1 cellular context compared by ENCODE assay signal in genomic region chr18:9575558-9575957, GRCh38.
TF ChIP-seq lines count a peak whose summit lies in the region.

No MANE protein-coding gene starts in this region.

TF ChIP-seq in K562, 482 proteins besides CTCF, POLR2A, EP300 and RAD21 (continued from another document and continues in another):
- TF ChIP-seq, protein P1, sequence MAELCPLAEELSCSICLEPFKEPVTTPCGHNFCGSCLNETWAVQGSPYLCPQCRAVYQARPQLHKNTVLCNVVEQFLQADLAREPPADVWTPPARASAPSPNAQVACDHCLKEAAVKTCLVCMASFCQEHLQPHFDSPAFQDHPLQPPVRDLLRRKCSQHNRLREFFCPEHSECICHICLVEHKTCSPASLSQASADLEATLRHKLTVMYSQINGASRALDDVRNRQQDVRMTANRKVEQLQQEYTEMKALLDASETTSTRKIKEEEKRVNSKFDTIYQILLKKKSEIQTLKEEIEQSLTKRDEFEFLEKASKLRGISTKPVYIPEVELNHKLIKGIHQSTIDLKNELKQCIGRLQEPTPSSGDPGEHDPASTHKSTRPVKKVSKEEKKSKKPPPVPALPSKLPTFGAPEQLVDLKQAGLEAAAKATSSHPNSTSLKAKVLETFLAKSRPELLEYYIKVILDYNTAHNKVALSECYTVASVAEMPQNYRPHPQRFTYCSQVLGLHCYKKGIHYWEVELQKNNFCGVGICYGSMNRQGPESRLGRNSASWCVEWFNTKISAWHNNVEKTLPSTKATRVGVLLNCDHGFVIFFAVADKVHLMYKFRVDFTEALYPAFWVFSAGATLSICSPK (IDR thresholded peaks at IDR 0.05; ENCODE audit: borderline replicate concordance), result no peak
- TF ChIP-seq CREB3 (tag; conservative IDR thresholded peaks at IDR 0.05; ENCODE audit: low read depth), result no peak
- no peak; the same call in 1 of the 2 replicates for TF ChIP-seq ARID1B (IDR thresholded peaks at IDR 0.05)
- TF ChIP-seq CCNT2 (IDR thresholded peaks at IDR 0.05; ENCODE audit: borderline replicate concordance, extremely low read depth, insufficient read length, low read depth, low read length), result no peak
- TF ChIP-seq MGA (IDR thresholded peaks at IDR 0.05), result no peak
- no peak for TF ChIP-seq SMAD2 (IDR thresholded peaks at IDR 0.05; ENCODE audit: low read depth, low read length)
- no peak for TF ChIP-seq ZSCAN32 (CRISPR knock-in tag; IDR thresholded peaks at IDR 0.05)
- TF ChIP-seq POLR2G (IDR thresholded peaks at IDR 0.05; ENCODE audit: low read depth, low read length), result no peak
- peak; percentile 99 for TF ChIP-seq NFIC (IDR thresholded peaks at IDR 0.05)
- TF ChIP-seq, protein P2, sequence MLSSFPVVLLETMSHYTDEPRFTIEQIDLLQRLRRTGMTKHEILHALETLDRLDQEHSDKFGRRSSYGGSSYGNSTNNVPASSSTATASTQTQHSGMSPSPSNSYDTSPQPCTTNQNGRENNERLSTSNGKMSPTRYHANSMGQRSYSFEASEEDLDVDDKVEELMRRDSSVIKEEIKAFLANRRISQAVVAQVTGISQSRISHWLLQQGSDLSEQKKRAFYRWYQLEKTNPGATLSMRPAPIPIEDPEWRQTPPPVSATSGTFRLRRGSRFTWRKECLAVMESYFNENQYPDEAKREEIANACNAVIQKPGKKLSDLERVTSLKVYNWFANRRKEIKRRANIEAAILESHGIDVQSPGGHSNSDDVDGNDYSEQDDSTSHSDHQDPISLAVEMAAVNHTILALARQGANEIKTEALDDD (IDR thresholded peaks at IDR 0.05), result peak; percentile 45; the same call in 1 of the 2 replicates
- peak; percentile 54; the same call in 1 of the 2 replicates for TF ChIP-seq RFX5 (IDR thresholded peaks at IDR 0.05; ENCODE audit: low read depth, low read length)
- TF ChIP-seq ETS2 (tag; IDR thresholded peaks at IDR 0.05; ENCODE audit: borderline replicate concordance, poor library complexity, severe bottlenecking), result no peak
- TF ChIP-seq ZBTB5 (IDR thresholded peaks at IDR 0.05), result no peak
- TF ChIP-seq ZEB2 (IDR thresholded peaks at IDR 0.05), result no peak
- peak; percentile 21 for TF ChIP-seq HDAC3 (IDR thresholded peaks at IDR 0.05; ENCODE audit: borderline replicate concordance, partially characterized antibody)
- no peak for TF ChIP-seq ZBTB34 (CRISPR knock-in tag; IDR thresholded peaks at IDR 0.05)
- no peak for TF ChIP-seq ZNF24 (IDR thresholded peaks at IDR 0.05)
- no peak for TF ChIP-seq ZNF316 (IDR thresholded peaks at IDR 0.05)
- no peak for TF ChIP-seq ATF1 (CRISPR knock-in tag; IDR thresholded peaks at IDR 0.05)
- peak; percentile 69 for TF ChIP-seq ATF1 (tag; IDR thresholded peaks at IDR 0.05)
- TF ChIP-seq, protein P3, sequence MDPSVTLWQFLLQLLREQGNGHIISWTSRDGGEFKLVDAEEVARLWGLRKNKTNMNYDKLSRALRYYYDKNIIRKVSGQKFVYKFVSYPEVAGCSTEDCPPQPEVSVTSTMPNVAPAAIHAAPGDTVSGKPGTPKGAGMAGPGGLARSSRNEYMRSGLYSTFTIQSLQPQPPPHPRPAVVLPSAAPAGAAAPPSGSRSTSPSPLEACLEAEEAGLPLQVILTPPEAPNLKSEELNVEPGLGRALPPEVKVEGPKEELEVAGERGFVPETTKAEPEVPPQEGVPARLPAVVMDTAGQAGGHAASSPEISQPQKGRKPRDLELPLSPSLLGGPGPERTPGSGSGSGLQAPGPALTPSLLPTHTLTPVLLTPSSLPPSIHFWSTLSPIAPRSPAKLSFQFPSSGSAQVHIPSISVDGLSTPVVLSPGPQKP (CRISPR knock-in tag; IDR thresholded peaks at IDR 0.05), result no peak
- no peak for TF ChIP-seq ZNF707 (CRISPR knock-in tag; conservative IDR thresholded peaks at IDR 0.05)
- no peak for TF ChIP-seq BRD4 (IDR thresholded peaks at IDR 0.05)
- no peak for TF ChIP-seq PHB2 (IDR thresholded peaks at IDR 0.05; ENCODE audit: low read depth)
- TF ChIP-seq ZNF507 (tag; conservative IDR thresholded peaks at IDR 0.05), result no peak
- no peak for TF ChIP-seq C11orf30 (IDR thresholded peaks at IDR 0.05; ENCODE audit: low read depth)
- TF ChIP-seq ZNF780A (CRISPR knock-in tag; IDR thresholded peaks at IDR 0.05), result no peak
- no peak for TF ChIP-seq SAP30 (IDR thresholded peaks at IDR 0.05; ENCODE audit: borderline replicate concordance, insufficient read depth, low read depth, low read length, poor library complexity, severe bottlenecking)
- TF ChIP-seq CHD1 (IDR thresholded peaks at IDR 0.05; ENCODE audit: low read length), result no peak
- no peak for TF ChIP-seq POLR2H (tag; IDR thresholded peaks at IDR 0.05; ENCODE audit: low read depth)
- TF ChIP-seq PHF8 (IDR thresholded peaks at IDR 0.05; ENCODE audit: borderline replicate concordance, low read length), result no peak
- no peak for TF ChIP-seq SNIP1 (IDR thresholded peaks at IDR 0.05; ENCODE audit: low read depth)
- TF ChIP-seq CEBPZ (IDR thresholded peaks at IDR 0.05; ENCODE audit: borderline replicate concordance, low read depth, low read length), result no peak
- no peak; a peak in 1 of 4 replicates for TF ChIP-seq RCOR1 (IDR thresholded peaks at IDR 0.05; ENCODE audit: borderline replicate concordance in 1 of 2, low read depth in 2 of 2, low read length in 2 of 2)
- TF ChIP-seq XRCC5 (IDR thresholded peaks at IDR 0.05; ENCODE audit: low read depth, low read length), result no peak
- 0 out of 2 replicates have a peak, but pooled peaks have one; percentile 31 for TF ChIP-seq FOXJ2 (tag; IDR thresholded peaks at IDR 0.05)
- TF ChIP-seq ZFX (CRISPR knock-in tag; IDR thresholded peaks at IDR 0.05), result 0 out of 2 replicates have a peak, but pooled peaks have one; percentile 24
- TF ChIP-seq TRIM24 (IDR thresholded peaks at IDR 0.05), result no peak
